8 cellular contexts compared by ENCODE assay signal in genomic region chr1:181149326-181150000, GRCh38.
DNase-seq lines count a peak whose midpoint lies in the region; ATAC-seq and TF ChIP-seq lines count a peak whose summit lies in the region.

No MANE protein-coding gene starts in this region.

- no peaks in the 10 kb centered on the region for H3K27me3 ChIP-seq in right cardiac atrium (ENCODE audit: control insufficient read depth, insufficient read depth)
- H3K27me3 ChIP-seq in effector memory CD4-positive, alpha-beta T cell (replicated peaks; ENCODE audit: control insufficient read depth, insufficient read depth, low read length, poor library complexity, severe bottlenecking) = no peaks in the 10 kb centered on the region
- H3K27me3 ChIP-seq in suprapubic skin = no peaks in the 10 kb centered on the region

- H3K4me1 ChIP-seq in right cardiac atrium (ENCODE audit: control insufficient read depth, insufficient read depth, low read length) (peaks cover 13% of the 10 kb centered on the region), suprapubic skin (peaks cover 30% of the 10 kb centered on the region)
- H3K4me1 ChIP-seq in effector memory CD4-positive, alpha-beta T cell (ENCODE audit: control insufficient read depth, insufficient read depth, low read length, poor library complexity, severe bottlenecking) = peaks cover 39% of the 10 kb centered on the region

- H3K27ac ChIP-seq in right cardiac atrium (ENCODE audit: low read length) (peak overlapping the region; percentile 99), suprapubic skin (no peak overlapping the region)
- peak overlapping the region; percentile 27 for H3K27ac ChIP-seq in effector memory CD4-positive, alpha-beta T cell (ENCODE audit: insufficient read depth, low read length, poor library complexity, severe bottlenecking)

- intact Hi-C loops in right cardiac atrium (cut with DNase I) = loop anchor here in 2 of 4 donors (5.0 to 10.0 kb wide), 2 partner anchors 57 to 265 kb away; no protein-coding TSS in a partner anchor
- intact Hi-C loops in cardiac septum (cut with DNase I) = no loop called here

- TF ChIP-seq CTCF in suprapubic skin (IDR thresholded peaks at IDR 0.05) = no peak

- ATAC-seq in right cardiac atrium (no peak), HG03342 (IDR thresholded peaks at IDR 0.05; ENCODE audit: unreplicated experiment) (peak; percentile 77)

- H3K9me3 ChIP-seq in right cardiac atrium (ENCODE audit: control insufficient read depth, low read length) = no peaks in the 10 kb centered on the region
- no peaks in the 10 kb centered on the region for H3K9me3 ChIP-seq in effector memory CD4-positive, alpha-beta T cell (ENCODE audit: control insufficient read depth, low read length)
- no peaks in the 10 kb centered on the region for H3K9me3 ChIP-seq in suprapubic skin

- H3K4me3 ChIP-seq in right cardiac atrium (ENCODE audit: low read length) (no peak overlapping the region), suprapubic skin (no peak overlapping the region)
- no peak overlapping the region for H3K4me3 ChIP-seq in effector memory CD4-positive, alpha-beta T cell (ENCODE audit: insufficient read depth, low read depth, low read length, poor library complexity, severe bottlenecking)

- no peak for TF ChIP-seq EP300 in suprapubic skin (IDR thresholded peaks at IDR 0.05)

- WGBS in right cardiac atrium = 79% methylated on average over 10 of the region's 10 CpGs
- WGBS in suprapubic skin = 87% methylated on average over 10 of the region's 10 CpGs

- TF ChIP-seq POLR2A in suprapubic skin (IDR thresholded peaks at IDR 0.05) = no peak

- H3K36me3 ChIP-seq in effector memory CD4-positive, alpha-beta T cell (ENCODE audit: control insufficient read depth, insufficient read depth, low read length) = no peaks in the 10 kb centered on the region
- H3K36me3 ChIP-seq in suprapubic skin = no peaks in the 10 kb centered on the region

- DNase-seq in right cardiac atrium = no peak
- no peak for DNase-seq in cardiac septum (ENCODE audit: low spot score)
- DNase-seq in T-helper 2 cell = peak in 4 of 5 experiments; percentile 38 to 94 (median 70)
- DNase-seq in effector memory CD4-positive, alpha-beta T cell = peak; percentile 60 to 71 (median 64)
- DNase-seq in suprapubic skin (ENCODE audit: low spot score in 2 of 2) = peak; percentile 19 to 26
- DNase-seq in occipital lobe (lab: John Stamatoyannopoulos, UW) = no peak
- DNase-seq in pons (ENCODE audit: low spot score) = no peak

Comparison
In these comparisons a context has a peak if more than half of its experiments do, and no peak if none do; other contexts are left out.
1. DNase-seq: peak in T-helper 2 cell (4 of 5), effector memory CD4-positive, alpha-beta T cell (3 of 3) and suprapubic skin (2 of 2); none in right cardiac atrium (0 of 3), cardiac septum (single experiment), occipital lobe (single experiment) and pons (single experiment).